In genomic region chr15:89472785-89473256, GRCh38 we compare ENCODE assay signal across 8 cellular contexts.
DNase-seq lines count a peak whose midpoint lies in the region; ATAC-seq, FAIRE-seq and TF ChIP-seq lines count a peak whose summit lies in the region.

No MANE protein-coding gene starts in this region.

- POLR2A ChIA-PET in HEK293T (lab: Yijun Ruan, JAX), result no interaction called here

- H3K36me3 ChIP-seq in NT2/D1 (ENCODE audit: insufficient read depth, insufficient read length, low read length), result no peaks in the 10 kb centered on the region

- CTCF ChIA-PET in HEK293T (lab: Yijun Ruan, JAX), result interaction anchor here (0.6 to 5.8 kb wide), 12 partner anchors 10 to 140 kb away, joined by 3 to 54 read pairs (median 4); no protein-coding TSS in a partner anchor

- no peak overlapping the region for H3K4me3 ChIP-seq in NT2/D1 (ENCODE audit: insufficient read length, low read depth)

- no peak for ATAC-seq in HG02763 (IDR thresholded peaks at IDR 0.05; ENCODE audit: unreplicated experiment)

- H3K27me3 ChIP-seq in NT2/D1 (ENCODE audit: insufficient read depth, insufficient read length), result peaks cover 64% of the 10 kb centered on the region

- FAIRE-seq in G401.6 (lab: Jason Lieb, UNC), result peak; percentile 70

- no peaks in the 10 kb centered on the region for H3K9me3 ChIP-seq in NT2/D1 (ENCODE audit: insufficient read depth, low read length)

- no peaks in the 10 kb centered on the region for H3K4me1 ChIP-seq in NT2/D1 (ENCODE audit: insufficient read depth, insufficient read length)

- H3K9ac ChIP-seq in NT2/D1 (ENCODE audit: insufficient read length, low read depth), result no peak overlapping the region

- DNase-seq in HEK293T (ENCODE audit: extremely low spot score), result peak; percentile 90
- peak; percentile 78 for DNase-seq in NT2/D1 (ENCODE audit: low read depth, low spot score)
- DNase-seq in anterior cingulate cortex (lab: John Stamatoyannopoulos, UW), result peak in 41 of 58 donors; percentile 4 to 68 (median 25)
- peak; percentile 96 for DNase-seq in islet precursor cell
- DNase-seq in stimulated activated CD4-positive, alpha-beta T cell treated with anti-CD3 and anti-CD28 coated beads, TNF-alpha, amount 100 ng/mL, for 48 hours (ENCODE audit: low read depth in 3 of 3), result peak in 2 of 3 donors; percentile 26 to 33
- no peak for DNase-seq in DMS79 treated with DMSO at 0.1 percent for 48 hours (lab: John Stamatoyannopoulos, UW)

TF ChIP-seq in HEK293T, 16 proteins besides CTCF, POLR2A, EP300 and RAD21:
- TF ChIP-seq ELF4 (IDR thresholded peaks at IDR 0.05) (no peak), FOXK2 (IDR thresholded peaks at IDR 0.05) (no peak), TARDBP (IDR thresholded peaks at IDR 0.05) (no peak)
